8 cellular contexts compared by ENCODE assay signal in genomic region chr17:62968445-62968923, GRCh38. TPM values are rescaled to one million over a fixed set of nuclear protein-coding genes. Genes with fewer than 3 reads are reported as not detected.
A peak's percentile ranks its signal among the peaks of the same experiment; 100 is the strongest.
DNase-seq lines count a peak whose midpoint lies in the region; ATAC-seq and TF ChIP-seq lines count a peak whose summit lies in the region.

No MANE protein-coding gene starts in this region.

- no peaks in the 10 kb centered on the region for H3K36me3 ChIP-seq in GM23248 (ENCODE audit: low read depth)
- H3K36me3 ChIP-seq in MG63 = no peaks in the 10 kb centered on the region
- H3K36me3 ChIP-seq in heart right ventricle = no peaks in the 10 kb centered on the region

- H3K9me3 Mint-ChIP-seq in activated naive CD8-positive, alpha-beta T cell treated with anti-CD3 and anti-CD28 coated beads, Interleukin-2, amount 10 ng/mL, durations not matched to agents 7 days and 5 days = no peaks in the 10 kb centered on the region

- H3K27me3 Mint-ChIP-seq in activated naive CD8-positive, alpha-beta T cell treated with anti-CD3 and anti-CD28 coated beads, Interleukin-2, amount 10 ng/mL, durations not matched to agents 7 days and 5 days = peaks cover 29% of the 10 kb centered on the region

- peak overlapping the region; percentile 93 for H3K4me2 ChIP-seq in GM23248 (ENCODE audit: unreplicated experiment)

- H3K27ac Mint-ChIP-seq in activated naive CD8-positive, alpha-beta T cell treated with anti-CD3 and anti-CD28 coated beads, Interleukin-2, amount 10 ng/mL, durations not matched to agents 7 days and 5 days = no peak overlapping the region

- POLR2A ChIA-PET in RWPE1 (lab: Yijun Ruan, JAX; ENCODE audit: low non-redundant PET) = no interaction called here
- POLR2A ChIA-PET in activated naive CD8-positive, alpha-beta T cell treated with anti-CD3 and anti-CD28 coated beads, Interleukin-2, amount 10 ng/mL, durations not matched to agents 7 days and 5 days (lab: Charles Lee) = no interaction called here

- H3K9me2 ChIP-seq in GM23248 (ENCODE audit: insufficient read depth) = no peaks in the 10 kb centered on the region

- in situ Hi-C loops in GM23248 (cut with MboI) = no loop called here

- no peaks in the 10 kb centered on the region for H3K36me3 Mint-ChIP-seq in activated naive CD8-positive, alpha-beta T cell treated with anti-CD3 and anti-CD28 coated beads, Interleukin-2, amount 10 ng/mL, durations not matched to agents 7 days and 5 days

- H3K27me3 ChIP-seq in GM23248 (replicated peaks; ENCODE audit: insufficient read depth) (no peaks in the 10 kb centered on the region), MG63 (no peaks in the 10 kb centered on the region), heart right ventricle (no peaks in the 10 kb centered on the region)

- peak overlapping the region; percentile 46 for H3K4me3 Mint-ChIP-seq in activated naive CD8-positive, alpha-beta T cell treated with anti-CD3 and anti-CD28 coated beads, Interleukin-2, amount 10 ng/mL, durations not matched to agents 7 days and 5 days

- H4K20me1 ChIP-seq in GM23248 (ENCODE audit: insufficient read depth) = peaks cover 12% of the 10 kb centered on the region; the same call in 1 of the 2 replicates

- peaks cover 27% of the 10 kb centered on the region for H3F3A ChIP-seq in GM23248 (ENCODE audit: insufficient read depth)

- peaks cover 70% of the 10 kb centered on the region for H3K79me2 ChIP-seq in GM23248 (ENCODE audit: insufficient read depth)

- peak overlapping the region; percentile 88 for H3K4me3 ChIP-seq in GM23248
- H3K4me3 ChIP-seq in MG63 = no peak overlapping the region
- H3K4me3 ChIP-seq in heart right ventricle = peak overlapping the region in 1 of 10 donors; percentile 88

- peak overlapping the region; percentile 87 for H3K9ac ChIP-seq in GM23248

- intact Hi-C loops in heart right ventricle (cut with DNase I) = loop anchor here in 9 of 10 donors (1.0 to 10.0 kb wide), 8 partner anchors 144 to 544 kb away; partner anchors contain the start of gene METTL2A (in 1 of the 9)

- H3K4me1 ChIP-seq in GM23248 (ENCODE audit: insufficient read depth) (peaks cover 29% of the 10 kb centered on the region), heart right ventricle (peaks cover 3 to 25% (median 22%) of the 10 kb centered on the region in 9 donors)

- DNase-seq in ELR (ENCODE audit: low read depth) (peak; percentile 95), GM23248 (peak; percentile 94), MG63 (peak; percentile 54), RWPE1 (ENCODE audit: low spot score) (peak; percentile 96), heart right ventricle (peak in 1 of 2 donors; percentile 60), retina (peak; percentile 71)
- DNase-seq in activated naive CD8-positive, alpha-beta T cell treated with anti-CD3 and anti-CD28 coated beads, Interleukin-2, amount 10 ng/mL, durations not matched to agents 7 days and 5 days = no peak

- WGBS in GM23248 (ENCODE audit: low coverage in 1 of 2, low lambda C conversion rate in 2 of 2, missing lambda C conversion rate in 2 of 2), 2 experiments = 2 to 4% methylated on average over 3 of the region's 3 CpGs
- WGBS in heart right ventricle, 2 donors = 3 to 5% methylated on average over 3 of the region's 3 CpGs

- 0 out of 2 replicates have a peak overlapping the region, but pooled peaks have one; percentile 9 for H2AFZ ChIP-seq in GM23248

- TF ChIP-seq CTCF in RWPE1 (conservative IDR thresholded peaks at IDR 0.05; ENCODE audit: low read depth) (peak; percentile 97), heart right ventricle (IDR thresholded peaks at IDR 0.05) (peak; percentile 55 to 96 (median 82))

- H3K27ac ChIP-seq in GM23248 (no peak overlapping the region), RWPE1 (no peak overlapping the region), heart right ventricle (no peak overlapping the region)

- peak; percentile 53 for ATAC-seq in activated naive CD8-positive, alpha-beta T cell treated with anti-CD3 and anti-CD28 coated beads, Interleukin-2, amount 10 ng/mL, durations not matched to agents 7 days and 5 days (ENCODE audit: low read depth)
- peak; percentile 44 to 83 (median 70) for ATAC-seq in heart right ventricle
- no peak for ATAC-seq in HG03108 (IDR thresholded peaks at IDR 0.05; ENCODE audit: unreplicated experiment)

- peaks cover 27% of the 10 kb centered on the region for H3K4me1 Mint-ChIP-seq in activated naive CD8-positive, alpha-beta T cell treated with anti-CD3 and anti-CD28 coated beads, Interleukin-2, amount 10 ng/mL, durations not matched to agents 7 days and 5 days

- CTCF ChIA-PET in RWPE1 (lab: Yijun Ruan, JAX) = interaction anchor here (0.6 to 1.5 kb wide), 5 partner anchors 18 to 296 kb away, joined by 3 to 4 read pairs (median 3); no protein-coding TSS in a partner anchor

- H3K9me3 ChIP-seq in GM23248 (ENCODE audit: low read depth) (no peaks in the 10 kb centered on the region), MG63 (no peaks in the 10 kb centered on the region), heart right ventricle (no peaks in the 10 kb centered on the region)

RNA-seq across cellular contexts. Expression of gene TANC2, which starts 2.4 kb away (rescaled TPM):
- 14.2 and 16.1 TPM in 2 replicates for total RNA-seq in GM23248 (2014; rRNA removed; shearing (Covaris generic))
- 13.0 and 13.7 TPM in 2 replicates for polyA plus RNA-seq in GM23248 (2016; fragmentation: Nextera tagmentation; extraction: Ambion mirVana)
- 1.8 and 6.5 TPM in 2 replicates for total RNA-seq in MG63 (2014; rRNA removed; shearing (Covaris generic); ENCODE audit: low replicate concordance)
- 10 to 100 TPM; 20.0 to 22.2 TPM for total RNA-seq in activated naive CD8-positive, alpha-beta T cell treated with anti-CD3 and anti-CD28 coated beads, Interleukin-2, amount 10 ng/mL, durations not matched to agents 7 days and 5 days
- 10 to 100 TPM in 3 of 10 donors, 1 to 10 TPM in 7; 4.8 to 19.4 (median 8.8) TPM for total RNA-seq in heart right ventricle
- polyA plus RNA-seq in heart right ventricle = 1 to 10 TPM; 1.3 to 1.4 TPM
